ENCODE assay signal across 23 cellular contexts in genomic region chr3:64354221-64354620, GRCh38.
DNase-seq lines count a peak whose midpoint lies in the region; TF ChIP-seq lines count a peak whose summit lies in the region.
"Had no signal": no experiment of that assay in that cellular context is flagged by ENCODE, and none has a peak within 500 bp of the region (broad histone marks: within the 10 kb centered on the region; RNA-seq: fewer than 3 reads in every experiment).

No MANE protein-coding gene starts in this region.

- H3K9ac ChIP-seq in muscle layer of colon (ENCODE audit: low read length), result no peak overlapping the region

- H3K9me3 ChIP-seq in SJSA1 (replicated peaks) (no peaks in the 10 kb centered on the region), muscle layer of colon (ENCODE audit: low read length) (no peaks in the 10 kb centered on the region)
- H3K9me3 ChIP-seq: body of pancreas, colonic mucosa, left lung, mucosa of descending colon, prostate gland had no signal

- DNase-seq in SJSA1 (ENCODE audit: low read depth in 1 of 2, low spot score in 2 of 2), result peak; percentile 57 to 76
- DNase-seq in epithelial cell of esophagus (ENCODE audit: low read depth), result peak; percentile 39
- DNase-seq in SW480 (ENCODE audit: low spot score), result no peak
- DNase-seq in activated CD8-positive, alpha-beta memory T cell treated with anti-CD3 and anti-CD28 coated beads, Interleukin-2, amount 50 U/mL, for 48 hours, result no peak
- DNase-seq in activated CD4-positive, alpha-beta T cell treated with anti-CD3 and anti-CD28 coated beads for 1 hour, result no peak
- DNase-seq in MV-4-11 (lab: John Stamatoyannopoulos, UW), result no peak
- DNase-seq: activated CD4-positive, alpha-beta T cell treated with anti-CD3 and anti-CD28 coated beads, Interleukin-2, amount 10 ng/mL, durations not matched to agents 24 days and 14 days; activated CD8-positive, alpha-beta memory T cell treated with anti-CD3 and anti-CD28 coated beads, Interleukin-2, amount 10 ng/mL, durations not matched to agents 7 days and 5 days; body of pancreas; CD4-positive, alpha-beta memory T cell; colonic mucosa; DMS 273 treated with DMSO at 0.1 percent for 48 hours; left lung; MM.1S; mucosa of descending colon; NCI-H1436 treated with DMSO at 0.1 percent for 48 hours; NCI-H526 treated with DMSO at 0.1 percent for 48 hours; Right ventricle myocardium superior; stimulated activated CD4-positive, alpha-beta T cell treated with anti-CD3 and anti-CD28 coated beads, Interleukin-2, amount 100 ng/mL, for 24 hours; T-helper 1 cell had no signal

- no peaks in the 10 kb centered on the region for H3K36me3 ChIP-seq in SJSA1
- H3K36me3 ChIP-seq in muscle layer of colon (ENCODE audit: insufficient read depth, low read length), result no peaks in the 10 kb centered on the region
- H3K36me3 ChIP-seq: colonic mucosa, left lung, prostate gland had no signal

- no peak for TF ChIP-seq CTCF in epithelial cell of esophagus (IDR thresholded peaks at IDR 0.05; ENCODE audit: insufficient read depth, low read depth, low read length, missing control alignments)

- H3K27me3 ChIP-seq in SJSA1 (replicated peaks), result no peaks in the 10 kb centered on the region
- H3K27me3 ChIP-seq in muscle layer of colon (ENCODE audit: control insufficient read depth in 1 of 2, insufficient read depth in 2 of 2, low read length in 2 of 2), result no peaks in the 10 kb centered on the region
- H3K27me3 ChIP-seq: body of pancreas, colonic mucosa, left lung had no signal

- H3K27ac ChIP-seq in SJSA1 (peak overlapping the region; percentile 89), muscle layer of colon (ENCODE audit: low read depth, low read length) (peak overlapping the region; percentile 22)
- H3K27ac ChIP-seq: body of pancreas, prostate gland had no signal

- H3K4me3 ChIP-seq in SJSA1 (no peak overlapping the region), epithelial cell of esophagus (ENCODE audit: low read length) (no peak overlapping the region), muscle layer of colon (ENCODE audit: low read depth in 1 of 2, low read length in 2 of 2) (no peak overlapping the region)
- H3K4me3 ChIP-seq: body of pancreas, colonic mucosa, left lung, mucosa of descending colon, prostate gland, skin epidermis had no signal

- H3K4me1 ChIP-seq in SJSA1 (replicated peaks), result peaks cover 90% of the 10 kb centered on the region
- peaks cover 63% of the 10 kb centered on the region for H3K4me1 ChIP-seq in muscle layer of colon (ENCODE audit: insufficient read depth, low read length)
- H3K4me1 ChIP-seq: body of pancreas, colonic mucosa, prostate gland had no signal

Comparison
In these comparisons a context has a peak if more than half of its experiments do, and no peak if none do; other contexts are left out.
1. DNase-seq: peak in SJSA1 (2 of 2) and epithelial cell of esophagus (single experiment); none in SW480 (single experiment), activated CD8-positive, alpha-beta memory T cell treated with anti-CD3 and anti-CD28 coated beads, Interleukin-2, amount 50 U/mL, for 48 hours (single experiment), activated CD4-positive, alpha-beta T cell treated with anti-CD3 and anti-CD28 coated beads for 1 hour (single experiment) and MV-4-11 (single experiment).